8 cellular contexts compared by ENCODE assay signal in the genomic region with DNA sequence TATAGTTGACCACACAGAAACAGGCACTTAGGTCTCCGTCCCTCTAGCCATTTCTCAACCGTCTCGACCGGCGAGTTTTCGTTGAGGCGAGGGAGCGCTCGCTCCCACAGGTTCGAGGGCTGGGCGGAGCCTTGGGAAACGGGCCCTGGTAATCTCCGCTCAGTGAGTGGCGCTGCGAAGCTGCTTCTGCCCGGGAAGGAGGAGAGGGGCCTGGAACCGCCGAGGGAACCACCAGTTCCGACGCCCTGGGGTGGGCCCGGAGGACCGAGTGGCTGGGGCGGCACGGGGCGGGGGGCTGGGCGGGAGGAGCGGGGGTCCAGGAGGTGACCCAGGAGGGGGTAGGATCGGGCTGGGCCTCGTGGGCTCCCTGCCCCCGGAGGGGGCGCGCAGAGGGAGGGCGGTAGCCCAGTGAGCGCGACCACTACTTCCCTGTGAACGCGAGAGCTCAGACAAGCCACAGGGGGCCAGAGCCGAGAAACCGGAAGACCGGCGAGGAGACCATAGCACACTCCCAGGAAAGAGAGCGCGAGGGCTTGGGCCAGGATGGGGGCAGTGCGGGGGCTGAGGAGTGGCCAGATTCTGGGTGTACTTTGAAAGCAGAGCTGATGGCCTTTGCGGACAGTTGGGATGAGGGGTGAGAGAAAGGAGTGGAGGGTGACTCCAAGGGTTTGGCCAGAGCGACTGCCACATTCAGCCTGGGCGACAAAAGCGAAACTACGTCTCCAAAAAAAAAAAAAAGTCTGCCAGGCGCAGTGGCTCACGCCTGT. TPM values are rescaled to one million over a fixed set of nuclear protein-coding genes. Genes with fewer than 3 reads are reported as not detected.
DNase-seq lines count a peak whose midpoint lies in the region; ATAC-seq and TF ChIP-seq lines count a peak whose summit lies in the region.

No MANE protein-coding gene starts in this region.

- peak; percentile 16 for ATAC-seq in memory B cell (ENCODE audit: low read depth)
- ATAC-seq in GM19328 (IDR thresholded peaks at IDR 0.05; ENCODE audit: unreplicated experiment): no peak

- H3K4me3 ChIP-seq in HL-60 (replicated peaks; ENCODE audit: insufficient read depth, low read length): peak overlapping the region; percentile 34

- H3K27me3 Mint-ChIP-seq in endothelial cell (ENCODE audit: unreplicated experiment) (peaks cover 10% of the 10 kb centered on the region), memory B cell (no peaks in the 10 kb centered on the region)

- H3K4me3 Mint-ChIP-seq in endothelial cell (ENCODE audit: unreplicated experiment) (peak overlapping the region; percentile 91), memory B cell (peak overlapping the region; percentile 93)

- no peaks in the 10 kb centered on the region for H3K9me3 Mint-ChIP-seq in endothelial cell (ENCODE audit: unreplicated experiment)
- H3K9me3 Mint-ChIP-seq in memory B cell: no peaks in the 10 kb centered on the region

- H3K27me3 ChIP-seq in HL-60 (ENCODE audit: insufficient read depth, poor library complexity, severe bottlenecking): no peaks in the 10 kb centered on the region

- H3K27ac Mint-ChIP-seq in endothelial cell (ENCODE audit: unreplicated experiment) (peak overlapping the region; percentile 100), memory B cell (peak overlapping the region; percentile 100)

- H3K27ac ChIP-seq in HL-60 (replicated peaks): peak overlapping the region; percentile 99

- H3K4me1 Mint-ChIP-seq in endothelial cell (ENCODE audit: unreplicated experiment) (peaks cover 28% of the 10 kb centered on the region), memory B cell (peaks cover 39% of the 10 kb centered on the region)

- peak; percentile 91 for DNase-seq in ELF-1 (ENCODE audit: low read depth, low spot score)
- DNase-seq in HL-60 (ENCODE audit: low read depth in 1 of 2, low spot score in 1 of 2): peak; percentile 79 to 88
- DNase-seq in NOMO-1 treated with DMSO at 0.1 percent for 48 hours (lab: John Stamatoyannopoulos, UW; ENCODE audit: unreplicated experiment): peak; percentile 80
- peak; percentile 85 for DNase-seq in activated CD8-positive, alpha-beta memory T cell treated with anti-CD3 and anti-CD28 coated beads, Interleukin-2, amount 50 U/mL, for 48 hours
- peak; percentile 73 for DNase-seq in endothelial cell (ENCODE audit: low spot score)
- DNase-seq in memory B cell (ENCODE audit: low spot score in 2 of 2): peak; percentile 41 to 60
- DNase-seq in stimulated activated CD8-positive, alpha-beta memory T cell treated with anti-CD3 and anti-CD28 coated beads, Interleukin-15, amount 100 ng/mL, for 24 hours (ENCODE audit: low read depth): peak; percentile 33

- TF ChIP-seq CTCF in HL-60 (IDR thresholded peaks at IDR 0.05; ENCODE audit: insufficient read depth, low read length) (no peak), endothelial cell (IDR thresholded peaks at IDR 0.05; ENCODE audit: unreplicated experiment) (no peak)

- H3K36me3 Mint-ChIP-seq in endothelial cell (ENCODE audit: low read depth, unreplicated experiment) (peaks cover 5% of the 10 kb centered on the region), memory B cell (peaks cover 2% of the 10 kb centered on the region)

RNA-seq across cellular contexts. Expression of gene ARL4D, which starts 29.9 kb away (rescaled TPM):
- total RNA-seq in endothelial cell (ENCODE audit: unreplicated experiment): 35.7 TPM

Comparison
In these comparisons a context has a peak if more than half of its experiments do, and no peak if none do; other contexts are left out.
1. DNase-seq: peak in every context shown above with its lines; median percentile 91 in ELF-1; 85 in activated CD8-positive, alpha-beta memory T cell treated with anti-CD3 and anti-CD28 coated beads, Interleukin-2, amount 50 U/mL, for 48 hours; 84 in HL-60; 80 in NOMO-1 treated with DMSO at 0.1 percent for 48 hours; 73 in endothelial cell; 50 in memory B cell; 33 in stimulated activated CD8-positive, alpha-beta memory T cell treated with anti-CD3 and anti-CD28 coated beads, Interleukin-15, amount 100 ng/mL, for 24 hours.